In the genomic region with DNA sequence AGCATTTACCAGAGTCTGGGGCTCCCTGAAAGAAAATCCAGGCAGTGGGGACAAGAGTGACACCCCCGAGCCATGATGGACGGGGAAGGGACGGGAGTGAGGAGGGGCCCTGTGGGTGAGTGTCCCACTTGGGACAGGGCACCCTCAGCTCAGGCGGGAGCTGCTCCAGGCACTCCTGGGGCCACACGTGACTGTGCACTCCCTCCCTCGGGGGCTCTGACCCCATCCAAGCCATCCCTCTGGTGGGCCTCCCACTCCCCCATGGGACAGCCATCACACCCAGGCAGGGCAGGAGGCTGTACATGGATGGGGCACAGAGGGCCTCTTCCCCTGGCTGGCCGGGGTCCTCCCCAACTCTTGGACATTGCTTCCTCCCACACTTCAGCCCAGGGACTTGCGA, we compare ENCODE assay signal across 26 cellular contexts.
"Had no signal": no experiment of that assay in that cellular context is flagged by ENCODE, and none has a peak within 500 bp of the region (broad histone marks: within the 10 kb centered on the region; RNA-seq: fewer than 3 reads in every experiment).

No MANE protein-coding gene starts in this region.

- H3K4me3 Mint-ChIP-seq: activated CD4-positive, alpha-beta T cell treated with anti-CD3 and anti-CD28 coated beads for 36 hours; activated T-helper 1 cell treated with anti-CD3 and anti-CD28 coated beads, Interleukin-12 subunit alpha, Interleukin-12 subunit beta, Interleukin-2, Interleukin-4 antibody, amounts not matched to agents 30 ng/mL and 10 ng/mL and 1 ng/mL, durations not matched to agents 14 hours and 24 hours and 36 hours; naive B cell; neural crest cell; stimulated activated naive CD8-positive, alpha-beta T cell treated with anti-CD3 and anti-CD28 coated beads, Interleukin-15, Interleukin-2, amounts not matched to agents 100 ng/mL and 50 ng/mL, for 24 hours; T-helper 2 cell treated with Interferon-gamma antibody and Interleukin-4, amounts not matched to agents 5 μg/mL and 100 μg/mL, for 36 hours; WTC11 had no signal

- DNase-seq: activated CD4-positive, alpha-beta T cell treated with anti-CD3 and anti-CD28 coated beads for 36 hours; activated CD4-positive, alpha-beta T cell treated with anti-CD3 and anti-CD28 coated beads, Interleukin-2, amount 50 U/mL, for 48 hours; activated gamma-delta T cell treated with Interleukin-2 at 50 U/mL for 16 hours; adrenal gland; erythroblast; foreskin melanocyte; glutamatergic neuron; hippocampal formation; left cardiac atrium; mesenchymal stem cell; mucosa of descending colon; naive B cell; stimulated activated CD4-positive, alpha-beta T cell treated with anti-CD3 and anti-CD28 coated beads, Interleukin-12 subunit alpha, Interleukin-12 subunit beta, amount 100 ng/mL, for 4 hours; stimulated activated CD4-positive, alpha-beta T cell treated with anti-CD3 and anti-CD28 coated beads, Interleukin-1b, Interleukin-23, amount 100 ng/mL, for 48 hours; transverse colon; uterus had no signal

- ATAC-seq: activated CD4-positive, alpha-beta T cell treated with anti-CD3 and anti-CD28 coated beads for 36 hours; left cardiac atrium; mucosa of descending colon; WTC11 had no signal

- H3K4me1 Mint-ChIP-seq: activated CD4-positive, alpha-beta T cell treated with anti-CD3 and anti-CD28 coated beads for 36 hours; WTC11 had no signal

- H3K27ac Mint-ChIP-seq: activated CD4-positive, alpha-beta T cell treated with anti-CD3 and anti-CD28 coated beads for 36 hours; activated T-helper 1 cell treated with anti-CD3 and anti-CD28 coated beads, Interleukin-12 subunit alpha, Interleukin-12 subunit beta, Interleukin-2, Interleukin-4 antibody, amounts not matched to agents 30 ng/mL and 10 ng/mL and 1 ng/mL, durations not matched to agents 14 hours and 24 hours and 36 hours; naive B cell; progenitor cell of endocrine pancreas; stimulated activated naive CD8-positive, alpha-beta T cell treated with anti-CD3 and anti-CD28 coated beads, Interleukin-15, Interleukin-2, amounts not matched to agents 100 ng/mL and 50 ng/mL, for 24 hours; T-helper 2 cell treated with Interferon-gamma antibody and Interleukin-4, amounts not matched to agents 5 μg/mL and 100 μg/mL, for 36 hours; WTC11 had no signal

- FAIRE-seq: astrocyte, endometrium, islet of Langerhans had no signal

- H3K9me3 Mint-ChIP-seq: activated naive CD4-positive, alpha-beta T cell treated with anti-CD3 and anti-CD28 coated beads, Interleukin-2, amount 50 U/mL, for 72 hours; activated T-helper 1 cell treated with anti-CD3 and anti-CD28 coated beads, Interleukin-12 subunit alpha, Interleukin-12 subunit beta, Interleukin-2, Interleukin-4 antibody, amounts not matched to agents 30 ng/mL and 10 ng/mL and 1 ng/mL, durations not matched to agents 14 hours and 24 hours and 36 hours; naive B cell; neural crest cell; stimulated activated naive CD8-positive, alpha-beta T cell treated with anti-CD3 and anti-CD28 coated beads, Interleukin-15, Interleukin-2, amounts not matched to agents 100 ng/mL and 50 ng/mL, for 24 hours; T-helper 2 cell treated with Interferon-gamma antibody and Interleukin-4, amounts not matched to agents 5 μg/mL and 100 μg/mL, for 36 hours; WTC11 had no signal

- H3K36me3 Mint-ChIP-seq: activated naive CD4-positive, alpha-beta T cell treated with anti-CD3 and anti-CD28 coated beads, Interleukin-2, amount 50 U/mL, for 72 hours; naive B cell; WTC11 had no signal

- H3K27me3 Mint-ChIP-seq: activated CD4-positive, alpha-beta T cell treated with anti-CD3 and anti-CD28 coated beads for 36 hours; naive B cell; progenitor cell of endocrine pancreas; stimulated activated naive CD8-positive, alpha-beta T cell treated with anti-CD3 and anti-CD28 coated beads, Interleukin-15, Interleukin-2, amounts not matched to agents 100 ng/mL and 50 ng/mL, for 24 hours had no signal
